ENCODE assay signal across 17 cellular contexts in genomic region chr15:59283717-59284336, GRCh38.
A peak's percentile ranks its signal among the peaks of the same experiment; 100 is the strongest.
DNase-seq lines count a peak whose midpoint lies in the region; ATAC-seq and TF ChIP-seq lines count a peak whose summit lies in the region.
"Had no signal": no experiment of that assay in that cellular context is flagged by ENCODE, and none has a peak within 500 bp of the region (broad histone marks: within the 10 kb centered on the region; RNA-seq: fewer than 3 reads in every experiment).

No MANE protein-coding gene starts in this region.

- H3K36me3 Mint-ChIP-seq in T-helper 2 cell treated with Interferon-gamma antibody and Interleukin-4, amounts not matched to agents 5 μg/mL and 100 μg/mL, for 36 hours (ENCODE audit: low read depth): peaks cover 2% of the 10 kb centered on the region
- H3K36me3 Mint-ChIP-seq in progenitor cell of endocrine pancreas (ENCODE audit: insufficient read depth): no peaks in the 10 kb centered on the region

- peak; percentile 97 for ATAC-seq in foreskin keratinocyte

- intact Hi-C loops in left ventricle myocardium inferior (cut with micrococcal nuclease): no loop called here

- peaks cover 23% of the 10 kb centered on the region for H3K4me1 Mint-ChIP-seq in T-helper 2 cell treated with Interferon-gamma antibody and Interleukin-4, amounts not matched to agents 5 μg/mL and 100 μg/mL, for 36 hours (ENCODE audit: low read depth)
- H3K4me1 Mint-ChIP-seq in progenitor cell of endocrine pancreas (ENCODE audit: low read depth): no peaks in the 10 kb centered on the region

- peaks cover 20% of the 10 kb centered on the region; the same call in 1 of the 2 replicates for H3K79me2 ChIP-seq in OCI-LY1 (ENCODE audit: insufficient read depth, low read length)

- peaks cover 21% of the 10 kb centered on the region for H3K27me3 Mint-ChIP-seq in T-helper 2 cell treated with Interferon-gamma antibody and Interleukin-4, amounts not matched to agents 5 μg/mL and 100 μg/mL, for 36 hours (ENCODE audit: low read depth)
- H3K27me3 Mint-ChIP-seq in progenitor cell of endocrine pancreas: no peaks in the 10 kb centered on the region

- H3K4me3 Mint-ChIP-seq in T-helper 2 cell treated with Interferon-gamma antibody and Interleukin-4, amounts not matched to agents 5 μg/mL and 100 μg/mL, for 36 hours: no peak overlapping the region
- no peak overlapping the region for H3K4me3 Mint-ChIP-seq in progenitor cell of endocrine pancreas (ENCODE audit: low read depth)

- H3K9me3 Mint-ChIP-seq in T-helper 2 cell treated with Interferon-gamma antibody and Interleukin-4, amounts not matched to agents 5 μg/mL and 100 μg/mL, for 36 hours: no peaks in the 10 kb centered on the region
- H3K9me3 Mint-ChIP-seq in progenitor cell of endocrine pancreas (ENCODE audit: low read depth): no peaks in the 10 kb centered on the region

- H3K9me3 ChIP-seq in OCI-LY1 (ENCODE audit: low read length) (no peaks in the 10 kb centered on the region), left ventricle myocardium inferior (replicated peaks) (no peaks in the 10 kb centered on the region)

- H4K20me1 ChIP-seq in OCI-LY1 (ENCODE audit: insufficient read depth, low read length): no peaks in the 10 kb centered on the region

- no peak overlapping the region for H3K27ac Mint-ChIP-seq in T-helper 2 cell treated with Interferon-gamma antibody and Interleukin-4, amounts not matched to agents 5 μg/mL and 100 μg/mL, for 36 hours
- no peak overlapping the region for H3K27ac Mint-ChIP-seq in progenitor cell of endocrine pancreas

- H3K36me3 ChIP-seq in OCI-LY1 (ENCODE audit: insufficient read depth, low read length) (peaks cover 5% of the 10 kb centered on the region; the same call in 1 of the 2 replicates), left ventricle myocardium inferior (no peaks in the 10 kb centered on the region)
- H3K36me3 ChIP-seq: WERI-Rb-1 had no signal

- H2AFZ ChIP-seq in OCI-LY1 (ENCODE audit: low read length): no peak overlapping the region
- H2AFZ ChIP-seq: GM23248 had no signal

- H3K9me2 ChIP-seq in OCI-LY1 (ENCODE audit: low read depth, low read length): no peaks in the 10 kb centered on the region

- no peak overlapping the region for H3K4me3 ChIP-seq in OCI-LY1 (ENCODE audit: low read depth, low read length, poor library complexity, severe bottlenecking)
- H3K4me3 ChIP-seq in left ventricle myocardium inferior: no peak overlapping the region
- H3K4me3 ChIP-seq: GM23248 had no signal

- H3K27me3 ChIP-seq in OCI-LY1 (ENCODE audit: insufficient read depth, low read length): no peaks in the 10 kb centered on the region
- no peaks in the 10 kb centered on the region for H3K27me3 ChIP-seq in foreskin keratinocyte
- H3K27me3 ChIP-seq in left ventricle myocardium inferior (ENCODE audit: low read depth): no peaks in the 10 kb centered on the region

- no peak overlapping the region for H3K9ac ChIP-seq in OCI-LY1 (ENCODE audit: low read length)
- H3K9ac ChIP-seq: GM23248 had no signal

- peaks cover 41% of the 10 kb centered on the region for H3K4me1 ChIP-seq in OCI-LY1 (ENCODE audit: insufficient read depth, low read length, severe bottlenecking)
- H3K4me1 ChIP-seq in foreskin keratinocyte: peaks cover 28% of the 10 kb centered on the region
- H3K4me1 ChIP-seq in left ventricle myocardium inferior: no peaks in the 10 kb centered on the region

- H3K4me2 ChIP-seq in OCI-LY1 (ENCODE audit: low read length): no peak overlapping the region; the same call in 1 of the 2 replicates

- H3F3A ChIP-seq in OCI-LY1 (ENCODE audit: insufficient read depth, low read length): no peaks in the 10 kb centered on the region

- H3K27ac ChIP-seq in OCI-LY1 (ENCODE audit: low read depth, low read length, poor library complexity, severe bottlenecking) (peak overlapping the region; percentile 55), foreskin keratinocyte (peak overlapping the region; percentile 54), left ventricle myocardium inferior (replicated peaks) (no peak overlapping the region)
- H3K27ac ChIP-seq: GM23248, WERI-Rb-1 had no signal

- TF ChIP-seq CTCF in OCI-LY1 (IDR thresholded peaks at IDR 0.05; ENCODE audit: low read length): no peak
- TF ChIP-seq CTCF in foreskin keratinocyte (conservative IDR thresholded peaks at IDR 0.05): peak; percentile 25
- no peak for TF ChIP-seq CTCF in progenitor cell of endocrine pancreas (IDR thresholded peaks at IDR 0.05; ENCODE audit: unreplicated experiment)
- no peak for TF ChIP-seq CTCF in left ventricle myocardium inferior (IDR thresholded peaks at IDR 0.05; ENCODE audit: borderline replicate concordance)

- DNase-seq in H4 (ENCODE audit: low spot score) (peak; percentile 50), foreskin keratinocyte (peak; percentile 85 to 97), renal cortical epithelial cell (ENCODE audit: low read depth) (peak; percentile 95), NCI-H2107 treated with DMSO at 0.1 percent for 48 hours (lab: John Stamatoyannopoulos, UW; ENCODE audit: unreplicated experiment) (no peak), progenitor cell of endocrine pancreas (ENCODE audit: low spot score, unreplicated experiment) (no peak), left ventricle myocardium inferior (no peak)
- DNase-seq in T-helper 2 cell treated with Interferon-gamma antibody and Interleukin-4, amounts not matched to agents 5 μg/mL and 100 μg/mL, for 36 hours (ENCODE audit: low spot score): no peak
- DNase-seq: activated T-cell treated with anti-CD3 and anti-CD28 coated beads for 4 hours; anterior cingulate cortex; COR-L47; foreskin melanocyte; GM23248; NCI-H1694; RPMI8226; stimulated activated naive CD4-positive, alpha-beta T cell treated with Interleukin-2 at 50 U/mL for 16 hours; WERI-Rb-1 had no signal

Comparison
In these comparisons a context has a peak if more than half of its experiments do, and no peak if none do; other contexts are left out.
1. DNase-seq: peak in H4 (single experiment), foreskin keratinocyte (2 of 2) and renal cortical epithelial cell (single experiment); none in T-helper 2 cell treated with Interferon-gamma antibody and Interleukin-4, amounts not matched to agents 5 μg/mL and 100 μg/mL, for 36 hours (single experiment), NCI-H2107 treated with DMSO at 0.1 percent for 48 hours (single experiment), progenitor cell of endocrine pancreas (single experiment) and left ventricle myocardium inferior (single experiment).